Comparison of ENCODE assay signal across 7 cellular contexts in genomic region chr22:42169055-42169469, GRCh38. TPM values are rescaled to one million over a fixed set of nuclear protein-coding genes. Genes with fewer than 3 reads are reported as not detected.
A peak's percentile ranks its signal among the peaks of the same experiment; 100 is the strongest.
DNase-seq lines count a peak whose midpoint lies in the region; TF ChIP-seq lines count a peak whose summit lies in the region.

No MANE protein-coding gene starts in this region.

- in situ Hi-C loops in brain microvascular endothelial cell (cut with HindIII; ENCODE audit: low pct_ligation_motif_present, low sequenced_read_pairs), result no loop called here

- DNase-seq in NAMALWA (ENCODE audit: low spot score), result peak; percentile 85
- peak; percentile 71 for DNase-seq in UCSD-AML1 (lab: John Stamatoyannopoulos, UW; ENCODE audit: unreplicated experiment)
- DNase-seq in brain microvascular endothelial cell, result peak; percentile 71
- peak; percentile 52 to 71 (median 70) for DNase-seq in immature natural killer cell
- peak; percentile 73 for DNase-seq in stimulated activated CD4-positive, alpha-beta T cell treated with anti-CD3 and anti-CD28 coated beads, Interleukin-15, amount 100 ng/mL, for 24 hours
- no peak for DNase-seq in lower leg skin (ENCODE audit: low spot score in 2 of 2)

- H3K36me3 Mint-ChIP-seq in immature natural killer cell, result peaks cover 0 to 9% (median 7%) of the 10 kb centered on the region in 3 donors

- H3K27ac Mint-ChIP-seq in immature natural killer cell, result peak overlapping the region in 2 of 6 donors; percentile 25 to 61

- H3K27me3 Mint-ChIP-seq in immature natural killer cell (ENCODE audit: low read depth in 3 of 3), result peaks cover 0 to 3% (median 0%) of the 10 kb centered on the region in 3 donors

- H3K4me1 Mint-ChIP-seq in immature natural killer cell, result peaks cover 28 to 35% of the 10 kb centered on the region in 2 donors

- 69 to 71% methylated on average over 7 of the region's 7 CpGs for WGBS in lower leg skin, 2 donors

- intact Hi-C loops in lower leg skin (cut with DNase I; ENCODE audit: low total_unique reads), result no loop called here

- H3K9me3 Mint-ChIP-seq in immature natural killer cell, result no peaks in the 10 kb centered on the region

- H3K36me3 ChIP-seq in brain microvascular endothelial cell (replicated peaks), result peaks cover 11% of the 10 kb centered on the region

- no peak overlapping the region for H3K27ac ChIP-seq in brain microvascular endothelial cell

- peak; percentile 99 for TF ChIP-seq CTCF in GM12872 (IDR thresholded peaks at IDR 0.05; ENCODE audit: insufficient read depth, low read depth, low read length)
- peak; percentile 98 for TF ChIP-seq CTCF in brain microvascular endothelial cell (IDR thresholded peaks at IDR 0.05; ENCODE audit: low read depth, low read length, missing control alignments)
- TF ChIP-seq CTCF in lower leg skin (IDR thresholded peaks at IDR 0.05), result peak in 1 of 3 donors; percentile 61

- no peak overlapping the region for H3K4me3 ChIP-seq in brain microvascular endothelial cell (ENCODE audit: low read depth, low read length)
- H3K4me3 ChIP-seq in lower leg skin (ENCODE audit: low read depth, poor library complexity, severe bottlenecking), result no peak overlapping the region

- no peaks in the 10 kb centered on the region for H3K27me3 ChIP-seq in brain microvascular endothelial cell (replicated peaks)

- TF ChIP-seq POLR2A in lower leg skin (IDR thresholded peaks at IDR 0.05), result no peak

- no peak overlapping the region for H3K4me3 Mint-ChIP-seq in immature natural killer cell

RNA-seq across cellular contexts. Expression of gene CYP2D6, which starts 38.5 kb away (rescaled TPM):
- not detected for polyA plus RNA-seq in immature natural killer cell
- 1 to 10 TPM in 2 of 4 donors, under 1 TPM in 2; 0.61 to 1.4 (median 0.97) TPM for total RNA-seq in lower leg skin

Comparison
In these comparisons a context has a peak if more than half of its experiments do, and no peak if none do; other contexts are left out.
1. DNase-seq: peak in NAMALWA (single experiment), UCSD-AML1 (single experiment), brain microvascular endothelial cell (single experiment), immature natural killer cell (3 of 3) and stimulated activated CD4-positive, alpha-beta T cell treated with anti-CD3 and anti-CD28 coated beads, Interleukin-15, amount 100 ng/mL, for 24 hours (single experiment); none in lower leg skin (0 of 2).